1 cellular context compared by ENCODE assay signal in genomic region chr2:10709290-10709939, GRCh38.
TF ChIP-seq lines count a peak whose summit lies in the region.

No MANE protein-coding gene starts in this region.

TF ChIP-seq in GM23338, 12 proteins besides CTCF, POLR2A, EP300 and RAD21 (continued from another document):
- TF ChIP-seq ZNF462 (CRISPR knock-in tag; IDR thresholded peaks at IDR 0.05): peak; percentile 79; the same call in 1 of the 2 replicates
